14 cellular contexts compared by ENCODE assay signal in the genomic region with DNA sequence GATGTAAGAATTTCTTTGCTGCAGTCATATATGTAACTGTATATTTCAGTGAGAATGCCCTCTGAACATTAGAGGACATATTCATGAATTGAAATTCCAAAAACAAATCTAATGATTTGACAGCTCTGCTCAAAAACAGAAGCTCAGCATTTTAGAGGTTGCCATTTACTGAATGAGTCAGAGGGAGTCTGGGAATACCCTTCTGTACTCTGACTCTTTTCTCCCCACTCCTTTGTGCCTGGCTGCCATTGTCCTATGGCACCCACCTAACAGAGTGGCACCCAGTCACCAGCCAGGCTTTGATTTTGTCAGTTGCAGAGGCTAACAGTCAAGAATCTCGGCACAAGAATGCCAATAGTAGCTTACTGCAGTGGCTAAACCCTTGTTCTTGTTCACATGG.
A peak's percentile ranks its signal among the peaks of the same experiment; 100 is the strongest.
DNase-seq lines count a peak whose midpoint lies in the region; ATAC-seq and TF ChIP-seq lines count a peak whose summit lies in the region.
"Had no signal": no experiment of that assay in that cellular context is flagged by ENCODE, and none has a peak within 500 bp of the region (broad histone marks: within the 10 kb centered on the region; RNA-seq: fewer than 3 reads in every experiment).

No MANE protein-coding gene starts in this region.

- H3K9me3 Mint-ChIP-seq in activated CD8-positive, alpha-beta memory T cell treated with anti-CD3 and anti-CD28 coated beads, Interleukin-2, amount 10 ng/mL, durations not matched to agents 7 days and 5 days (ENCODE audit: low read depth): no peaks in the 10 kb centered on the region
- H3K9me3 Mint-ChIP-seq in mesothelial cell of epicardium (no peaks in the 10 kb centered on the region), T-cell (no peaks in the 10 kb centered on the region)
- H3K9me3 Mint-ChIP-seq: endodermal cell, H9, IgD-negative memory B cell had no signal

- no peak overlapping the region for H3K27ac Mint-ChIP-seq in activated CD8-positive, alpha-beta memory T cell treated with anti-CD3 and anti-CD28 coated beads, Interleukin-2, amount 10 ng/mL, durations not matched to agents 7 days and 5 days
- H3K27ac Mint-ChIP-seq in mesothelial cell of epicardium (no peak overlapping the region), T-cell (no peak overlapping the region)
- H3K27ac Mint-ChIP-seq: endodermal cell, IgD-negative memory B cell had no signal

- CTCF ChIA-PET in activated CD8-positive, alpha-beta memory T cell treated with anti-CD3 and anti-CD28 coated beads, Interleukin-2, amount 10 ng/mL, durations not matched to agents 7 days and 5 days (lab: Charles Lee): interaction anchor here (1.1 kb wide), 1 partner anchor 9 kb away, joined by 3 read pairs; no protein-coding TSS in a partner anchor
- CTCF ChIA-PET in T-cell (lab: Charles Lee): no interaction called here

- H4K20me1 ChIP-seq in smooth muscle cell (ENCODE audit: low read depth): no peaks in the 10 kb centered on the region

- H3K9me3 ChIP-seq in smooth muscle cell (replicated peaks; ENCODE audit: low read depth): no peaks in the 10 kb centered on the region

- POLR2A ChIA-PET in T-cell (lab: Charles Lee): interaction anchor here in 1 of 2 donors (0.5 kb wide), 1 partner anchor 14 kb away, joined by 5 read pairs; no protein-coding TSS in a partner anchor

- H3K27me3 ChIP-seq in smooth muscle cell (ENCODE audit: low read depth): no peaks in the 10 kb centered on the region

- no peak overlapping the region for H3K4me2 ChIP-seq in smooth muscle cell

- H2AFZ ChIP-seq in smooth muscle cell (ENCODE audit: low read depth): no peak overlapping the region

- 78% methylated on average over 1 of the region's 1 CpG for WGBS in smooth muscle cell (ENCODE audit: low lambda C conversion rate)

- no peaks in the 10 kb centered on the region for H3K36me3 Mint-ChIP-seq in activated CD8-positive, alpha-beta memory T cell treated with anti-CD3 and anti-CD28 coated beads, Interleukin-2, amount 10 ng/mL, durations not matched to agents 7 days and 5 days
- no peaks in the 10 kb centered on the region for H3K36me3 Mint-ChIP-seq in mesothelial cell of epicardium
- no peaks in the 10 kb centered on the region for H3K36me3 Mint-ChIP-seq in T-cell
- H3K36me3 Mint-ChIP-seq: IgD-negative memory B cell had no signal

- H3F3A ChIP-seq in smooth muscle cell (ENCODE audit: low read depth): no peaks in the 10 kb centered on the region

- peak; percentile 15 for DNase-seq in activated CD8-positive, alpha-beta memory T cell treated with anti-CD3 and anti-CD28 coated beads, Interleukin-2, amount 50 U/mL, for 4 hours
- DNase-seq in activated CD8-positive, alpha-beta memory T cell treated with anti-CD3 and anti-CD28 coated beads, Interleukin-2, amount 10 ng/mL, durations not matched to agents 7 days and 5 days: no peak
- DNase-seq in NCI-H69 (lab: John Stamatoyannopoulos, UW) (peak; percentile 27), epithelial cell of esophagus (ENCODE audit: low read depth) (peak; percentile 45), smooth muscle cell (lab: John Stamatoyannopoulos, UW; ENCODE audit: unreplicated experiment) (no peak), mesothelial cell of epicardium (ENCODE audit: low spot score in 2 of 2, unreplicated experiment in 2 of 2) (no peak), NOMO-1 treated with dmso at 0.1 percent for 144 hours (lab: John Stamatoyannopoulos, UW; ENCODE audit: unreplicated experiment) (no peak), T-cell (no peak)
- DNase-seq: DMS 273 treated with DMSO at 0.1 percent for 48 hours, endodermal cell, H9, NCI-H1694 treated with DMSO at 0.1 percent for 48 hours, NCI-H82 had no signal

- ATAC-seq in activated CD8-positive, alpha-beta memory T cell treated with anti-CD3 and anti-CD28 coated beads, Interleukin-2, amount 10 ng/mL, durations not matched to agents 7 days and 5 days: no peak
- no peak for ATAC-seq in T-cell (replicated peaks in 1 of 4)

- no peaks in the 10 kb centered on the region for H3K79me2 ChIP-seq in smooth muscle cell (ENCODE audit: low read depth)

- H3K27ac ChIP-seq in smooth muscle cell (ENCODE audit: low read depth): peak overlapping the region; percentile 12

- no peaks in the 10 kb centered on the region for H3K36me3 ChIP-seq in smooth muscle cell (ENCODE audit: low read depth)

- H3K4me3 Mint-ChIP-seq in activated CD8-positive, alpha-beta memory T cell treated with anti-CD3 and anti-CD28 coated beads, Interleukin-2, amount 10 ng/mL, durations not matched to agents 7 days and 5 days: no peak overlapping the region
- H3K4me3 Mint-ChIP-seq in mesothelial cell of epicardium (no peak overlapping the region), T-cell (no peak overlapping the region)
- H3K4me3 Mint-ChIP-seq: endodermal cell, H9, IgD-negative memory B cell had no signal

- peaks cover 16% of the 10 kb centered on the region for H3K4me1 Mint-ChIP-seq in activated CD8-positive, alpha-beta memory T cell treated with anti-CD3 and anti-CD28 coated beads, Interleukin-2, amount 10 ng/mL, durations not matched to agents 7 days and 5 days
- H3K4me1 Mint-ChIP-seq in mesothelial cell of epicardium (peaks cover 15% of the 10 kb centered on the region), T-cell (peaks cover 12 to 23% (median 21%) of the 10 kb centered on the region in 3 donors)

- no peak for TF ChIP-seq CTCF in epithelial cell of esophagus (IDR thresholded peaks at IDR 0.05; ENCODE audit: insufficient read depth, low read depth, low read length, missing control alignments)
- no peak for TF ChIP-seq CTCF in smooth muscle cell (IDR thresholded peaks at IDR 0.05; ENCODE audit: borderline replicate concordance, insufficient read depth, poor library complexity, severe bottlenecking)
- TF ChIP-seq CTCF in mesothelial cell of epicardium (IDR thresholded peaks at IDR 0.05; ENCODE audit: unreplicated experiment): no peak

- peaks cover 16% of the 10 kb centered on the region for H3K4me1 ChIP-seq in smooth muscle cell (ENCODE audit: low read depth)

- no peaks in the 10 kb centered on the region for H3K27me3 Mint-ChIP-seq in activated CD8-positive, alpha-beta memory T cell treated with anti-CD3 and anti-CD28 coated beads, Interleukin-2, amount 10 ng/mL, durations not matched to agents 7 days and 5 days
- no peaks in the 10 kb centered on the region for H3K27me3 Mint-ChIP-seq in mesothelial cell of epicardium (ENCODE audit: low read depth)
- no peaks in the 10 kb centered on the region for H3K27me3 Mint-ChIP-seq in T-cell
- H3K27me3 Mint-ChIP-seq: IgD-negative memory B cell had no signal

- no peak overlapping the region for H3K4me3 ChIP-seq in epithelial cell of esophagus (ENCODE audit: low read length)
- H3K4me3 ChIP-seq in smooth muscle cell: no peak overlapping the region

- no peak overlapping the region for H3K9ac ChIP-seq in smooth muscle cell (ENCODE audit: low read depth)

Comparison
In these comparisons a context has a peak if more than half of its experiments do, and no peak if none do; other contexts are left out.
1. DNase-seq: peak in activated CD8-positive, alpha-beta memory T cell treated with anti-CD3 and anti-CD28 coated beads, Interleukin-2, amount 50 U/mL, for 4 hours (single experiment), NCI-H69 (single experiment) and epithelial cell of esophagus (single experiment); none in activated CD8-positive, alpha-beta memory T cell treated with anti-CD3 and anti-CD28 coated beads, Interleukin-2, amount 10 ng/mL, durations not matched to agents 7 days and 5 days (single experiment), smooth muscle cell (single experiment), mesothelial cell of epicardium (0 of 2), NOMO-1 treated with dmso at 0.1 percent for 144 hours (single experiment) and T-cell (0 of 34).